9 cellular contexts compared by ENCODE assay signal in genomic region chr17:5077781-5078105, GRCh38. TPM values are rescaled to one million over a fixed set of nuclear protein-coding genes. Genes with fewer than 3 reads are reported as not detected.
DNase-seq lines count a peak whose midpoint lies in the region; ATAC-seq, FAIRE-seq and TF ChIP-seq lines count a peak whose summit lies in the region.
"Had no signal": no experiment of that assay in that cellular context is flagged by ENCODE, and none has a peak within 500 bp of the region (broad histone marks: within the 10 kb centered on the region; RNA-seq: fewer than 3 reads in every experiment).

No MANE protein-coding gene starts in this region.

- peak overlapping the region; percentile 93 for H3K4me3 Mint-ChIP-seq in Caco-2 (ENCODE audit: unreplicated experiment)
- H3K4me3 Mint-ChIP-seq in T-helper 2 cell treated with Interferon-gamma antibody and Interleukin-4, amounts not matched to agents 5 μg/mL and 100 μg/mL, for 36 hours = peak overlapping the region; percentile 92

- TSS peak; percentile 87 for BruUV-seq in Caco-2 (replicated peaks; lab: Mats Ljungman, UMichigan)

- CTCF ChIA-PET in Caco-2 (lab: Charles Lee) = no interaction called here

- POLR2A ChIA-PET in Caco-2 (lab: Charles Lee) = no interaction called here

- H3K4me3 ChIP-seq in Caco-2 (ENCODE audit: low read depth, low read length) (peak overlapping the region; percentile 74), fibroblast of pulmonary artery (replicated peaks; ENCODE audit: low read depth, low read length) (peak overlapping the region; percentile 69), prostate gland (peak overlapping the region; percentile 68 to 76)

- H3K9me3 ChIP-seq in Caco-2 (no peaks in the 10 kb centered on the region), prostate gland (no peaks in the 10 kb centered on the region)

- WGBS in prostate gland = 5% methylated on average over 14 of the region's 14 CpGs

- intact Hi-C loops in Caco-2 (cut with micrococcal nuclease; ENCODE audit: unreplicated experiment) = no loop called here
- intact Hi-C loops in prostate gland (cut with DNase I) = no loop called here

- no peak for TF ChIP-seq CTCF in Caco-2 (IDR thresholded peaks at IDR 0.05; ENCODE audit: insufficient read depth in 1 of 2, low read depth in 1 of 2, low read length in 1 of 2, severe bottlenecking in 1 of 2, unreplicated experiment in 1 of 2)
- no peak for TF ChIP-seq CTCF in fibroblast of pulmonary artery (IDR thresholded peaks at IDR 0.05; ENCODE audit: low read length, missing control alignments)
- no peak for TF ChIP-seq CTCF in prostate gland (IDR thresholded peaks at IDR 0.05)

- H3K9me3 Mint-ChIP-seq in Caco-2 (ENCODE audit: unreplicated experiment) = no peaks in the 10 kb centered on the region
- H3K9me3 Mint-ChIP-seq in T-helper 2 cell treated with Interferon-gamma antibody and Interleukin-4, amounts not matched to agents 5 μg/mL and 100 μg/mL, for 36 hours = peaks cover 24% of the 10 kb centered on the region

- no peaks in the 10 kb centered on the region for H3K27me3 ChIP-seq in Caco-2 (replicated peaks; ENCODE audit: control insufficient read depth, insufficient read depth, low read length)
- H3K27me3 ChIP-seq in prostate gland (replicated peaks; ENCODE audit: insufficient read depth) = no peaks in the 10 kb centered on the region
- H3K27me3 ChIP-seq: cardiac muscle cell had no signal

- H3K36me3 ChIP-seq in Caco-2 (ENCODE audit: control insufficient read depth, insufficient read depth, low read length) = no peaks in the 10 kb centered on the region
- H3K36me3 ChIP-seq in prostate gland = no peaks in the 10 kb centered on the region
- H3K36me3 ChIP-seq: cardiac muscle cell had no signal

- DNase-seq in Caco-2 (no peak), fibroblast of pulmonary artery (ENCODE audit: low read depth) (no peak), prostate gland (ENCODE audit: low spot score) (no peak), GF-D8 (lab: John Stamatoyannopoulos, UW) (no peak), GM12891 (ENCODE audit: insufficient read length, low spot score) (no peak)
- DNase-seq in T-helper 2 cell treated with Interferon-gamma antibody and Interleukin-4, amounts not matched to agents 5 μg/mL and 100 μg/mL, for 36 hours (ENCODE audit: low spot score) = no peak
- no peak for DNase-seq in stimulated activated CD4-positive, alpha-beta T cell treated with anti-CD3 and anti-CD28 coated beads, Interleukin-2, amount 100 ng/mL, for 24 hours

- H3K27ac Mint-ChIP-seq in Caco-2 (ENCODE audit: unreplicated experiment) = peak overlapping the region; percentile 95
- H3K27ac Mint-ChIP-seq in T-helper 2 cell treated with Interferon-gamma antibody and Interleukin-4, amounts not matched to agents 5 μg/mL and 100 μg/mL, for 36 hours = peak overlapping the region; percentile 90

- FAIRE-seq in GM12891 (lab: Jason Lieb, UNC) = no peak

- peak overlapping the region; percentile 62 to 64 for H3K27ac ChIP-seq in prostate gland
- H3K27ac ChIP-seq: cardiac muscle cell had no signal

- TF ChIP-seq POLR2A in prostate gland (IDR thresholded peaks at IDR 0.05) = no peak
- TF ChIP-seq POLR2A in GM12891 (IDR thresholded peaks at IDR 0.05; ENCODE audit: low read depth, low read length) = no peak

- no peaks in the 10 kb centered on the region for H3K27me3 Mint-ChIP-seq in Caco-2 (ENCODE audit: insufficient read depth, unreplicated experiment)
- H3K27me3 Mint-ChIP-seq in T-helper 2 cell treated with Interferon-gamma antibody and Interleukin-4, amounts not matched to agents 5 μg/mL and 100 μg/mL, for 36 hours (ENCODE audit: low read depth) = no peaks in the 10 kb centered on the region

- no peak for ATAC-seq in HG02970 (IDR thresholded peaks at IDR 0.05; ENCODE audit: low FRiP score, unreplicated experiment)

- H3K4me1 ChIP-seq in Caco-2 = peaks cover 11% of the 10 kb centered on the region
- no peaks in the 10 kb centered on the region for H3K4me1 ChIP-seq in prostate gland (replicated peaks)

- peaks cover 33% of the 10 kb centered on the region for H3K36me3 Mint-ChIP-seq in Caco-2 (ENCODE audit: insufficient read depth, unreplicated experiment)
- peaks cover 26% of the 10 kb centered on the region for H3K36me3 Mint-ChIP-seq in T-helper 2 cell treated with Interferon-gamma antibody and Interleukin-4, amounts not matched to agents 5 μg/mL and 100 μg/mL, for 36 hours (ENCODE audit: low read depth)

- no peaks in the 10 kb centered on the region for H3K4me1 Mint-ChIP-seq in Caco-2 (ENCODE audit: low read depth, unreplicated experiment)
- H3K4me1 Mint-ChIP-seq in T-helper 2 cell treated with Interferon-gamma antibody and Interleukin-4, amounts not matched to agents 5 μg/mL and 100 μg/mL, for 36 hours (ENCODE audit: low read depth) = peaks cover 13% of the 10 kb centered on the region

TF ChIP-seq in GM12891, 5 proteins besides CTCF, POLR2A, EP300 and RAD21:
- TF ChIP-seq TAF1 (IDR thresholded peaks at IDR 0.05; ENCODE audit: low read depth, low read length) (no peak), POLR2AphosphoS5 (IDR thresholded peaks at IDR 0.05; ENCODE audit: low read depth, low read length) (no peak), PAX5 (IDR thresholded peaks at IDR 0.05; ENCODE audit: insufficient read depth, low read length, severe bottlenecking) (no peak), POU2F2 (IDR thresholded peaks at IDR 0.05; ENCODE audit: low read depth, low read length) (no peak), SPI1 (IDR thresholded peaks at IDR 0.05; ENCODE audit: low read depth, low read length) (no peak)

RNA-seq across cellular contexts. Expression of gene ZFP3, which starts 0.5 kb away (rescaled TPM):
- total RNA-seq in Caco-2 (2022) (3.6 and 3.7 TPM in 2 replicates), prostate gland (1 to 10 TPM; 5.4 to 8.5 TPM)
- 0.63 TPM for polyA plus RNA-seq in GM12891 (2012; ENCODE audit: low read depth, missing spikeins)

RNA-seq across cellular contexts. Expression of gene ZNF232, which starts 33.9 kb away (rescaled TPM):
- 7.5 and 9.1 TPM in 2 replicates for total RNA-seq in Caco-2 (2022)
- total RNA-seq in prostate gland = 10 to 100 TPM; 14.3 TPM
- polyA plus RNA-seq in GM12891 (2012; ENCODE audit: low read depth, missing spikeins) = 5.3 TPM

RNA-seq across cellular contexts. Expression of gene USP6, which starts 38.1 kb away (rescaled TPM):
- 0.16 and 0.21 TPM in 2 replicates for total RNA-seq in Caco-2 (2022)
- 1 to 10 TPM; 1.4 to 6.8 TPM for total RNA-seq in prostate gland
- 0.06 TPM for polyA plus RNA-seq in GM12891 (2012; ENCODE audit: low read depth, missing spikeins)

RNA-seq across cellular contexts. Expression of gene SLC52A1, which starts 42.5 kb away (rescaled TPM):
- not detected in 2 replicates for total RNA-seq in Caco-2 (2022)
- total RNA-seq in prostate gland = 1 to 10 TPM; 1.6 to 1.7 TPM
- 0.42 TPM for polyA plus RNA-seq in GM12891 (2012; ENCODE audit: low read depth, missing spikeins)
- total RNA-seq: cardiac muscle cell had no signal
- polyA plus RNA-seq: cardiac muscle cell had no signal
